20 cellular contexts compared by ENCODE assay signal in genomic region chr19:43643326-43643725, GRCh38. TPM values are rescaled to one million over a fixed set of nuclear protein-coding genes. Genes with fewer than 3 reads are reported as not detected.
A peak's percentile ranks its signal among the peaks of the same experiment; 100 is the strongest.
DNase-seq lines count a peak whose midpoint lies in the region; ATAC-seq and TF ChIP-seq lines count a peak whose summit lies in the region.
"Had no signal": no experiment of that assay in that cellular context is flagged by ENCODE, and none has a peak within 500 bp of the region (broad histone marks: within the 10 kb centered on the region; RNA-seq: fewer than 3 reads in every experiment).

No MANE protein-coding gene starts in this region.

- H3K4me3 ChIP-seq in CD8-positive, alpha-beta T cell (ENCODE audit: low read depth, low read length), result no peak overlapping the region
- no peak overlapping the region for H3K4me3 ChIP-seq in aorta (ENCODE audit: low read length in 2 of 2)
- H3K4me3 ChIP-seq: BLaER1 treated with 17β-estradiol and CSF1 and Interleukin-3, amounts not matched to agents 10 nM and 100 nM; GM23248; HAP-1 had no signal

- H3K4me1 ChIP-seq in CD8-positive, alpha-beta T cell (ENCODE audit: insufficient read depth, low read length), result peaks cover 11% of the 10 kb centered on the region
- no peaks in the 10 kb centered on the region for H3K4me1 ChIP-seq in aorta (ENCODE audit: control insufficient read depth in 1 of 2, insufficient read depth in 2 of 2, low read length in 2 of 2)

- no peak overlapping the region for H3K27ac ChIP-seq in CD8-positive, alpha-beta T cell (ENCODE audit: low read depth, low read length)
- H3K27ac ChIP-seq in aorta (ENCODE audit: low read depth in 1 of 2, low read length in 2 of 2), result no peak overlapping the region
- H3K27ac ChIP-seq: BLaER1 treated with 17β-estradiol and CSF1 and Interleukin-3, amounts not matched to agents 10 nM and 100 nM; GM23248; SK-N-MC had no signal

- CTCF ChIA-PET in CD8-positive, alpha-beta T cell (lab: Charles Lee), result no interaction called here

- peaks cover 6% of the 10 kb centered on the region for H3K36me3 Mint-ChIP-seq in CD8-positive, alpha-beta T cell

- 61 to 65% methylated on average over 3 of the region's 3 CpGs for WGBS in aorta, 2 donors

- ATAC-seq in CD8-positive, alpha-beta T cell, result no peak
- ATAC-seq in aorta (ENCODE audit: low FRiP score), result no peak

- POLR2A ChIA-PET in CD8-positive, alpha-beta T cell (lab: Charles Lee), result no interaction called here

- no peak overlapping the region for H3K27ac Mint-ChIP-seq in CD8-positive, alpha-beta T cell
- H3K27ac Mint-ChIP-seq: T-helper 2 cell treated with Interferon-gamma antibody and Interleukin-4, amounts not matched to agents 5 μg/mL and 100 μg/mL, for 36 hours had no signal

- TF ChIP-seq CTCF in CD8-positive, alpha-beta T cell (IDR thresholded peaks at IDR 0.05), result no peak

- H3K36me3 ChIP-seq in CD8-positive, alpha-beta T cell (ENCODE audit: insufficient read depth, low read length), result no peaks in the 10 kb centered on the region
- no peaks in the 10 kb centered on the region for H3K36me3 ChIP-seq in aorta (ENCODE audit: control insufficient read depth in 1 of 2, insufficient read depth in 2 of 2, low read length in 1 of 2)
- H3K36me3 ChIP-seq: HAP-1 had no signal

- peaks cover 9% of the 10 kb centered on the region for H3K27me3 ChIP-seq in CD8-positive, alpha-beta T cell (ENCODE audit: insufficient read depth, low read length)
- no peaks in the 10 kb centered on the region for H3K27me3 ChIP-seq in aorta (ENCODE audit: control insufficient read depth in 1 of 2, insufficient read depth in 2 of 2, low read length in 1 of 2)

- intact Hi-C loops in CD8-positive, alpha-beta T cell (cut with DNase I, micrococcal nuclease), result no loop called here
- intact Hi-C loops in aorta (cut with DNase I), result no loop called here

- H3K4me1 Mint-ChIP-seq in CD8-positive, alpha-beta T cell (ENCODE audit: low read depth), result peaks cover 16% of the 10 kb centered on the region

- peak; percentile 60 for DNase-seq in NCI-H748 (lab: John Stamatoyannopoulos, UW; ENCODE audit: unreplicated experiment)
- no peak for DNase-seq in NCI-H748 treated with DMSO at 0.1 percent for 48 hours (lab: John Stamatoyannopoulos, UW)
- peak; percentile 74 for DNase-seq in NCI-H69 (lab: John Stamatoyannopoulos, UW)
- DNase-seq in fibroblast of peridontal ligament (ENCODE audit: extremely low read depth), result peak; percentile 6
- DNase-seq in NCI-H82 (lab: John Stamatoyannopoulos, UW), result no peak
- no peak for DNase-seq in CD8-positive, alpha-beta T cell
- DNase-seq in aorta, result no peak
- DNase-seq: CD8-positive, alpha-beta memory T cell; GDM1; GM23248; NCI-H1436; NCI-H226; NCI-H524; SHP77 had no signal

- H3K27me3 Mint-ChIP-seq in CD8-positive, alpha-beta T cell (ENCODE audit: low read depth), result peaks cover 17% of the 10 kb centered on the region

- no peaks in the 10 kb centered on the region for H3K9me3 ChIP-seq in CD8-positive, alpha-beta T cell (ENCODE audit: low read length)
- peaks cover 2% of the 10 kb centered on the region for H3K9me3 ChIP-seq in aorta (ENCODE audit: control insufficient read depth, low read length)
- H3K9me3 ChIP-seq: HAP-1 had no signal

- H3K4me3 Mint-ChIP-seq in CD8-positive, alpha-beta T cell, result no peak overlapping the region
- H3K4me3 Mint-ChIP-seq: T-helper 2 cell treated with Interferon-gamma antibody and Interleukin-4, amounts not matched to agents 5 μg/mL and 100 μg/mL, for 36 hours had no signal

- H3K9me3 Mint-ChIP-seq in CD8-positive, alpha-beta T cell, result peaks cover 3% of the 10 kb centered on the region
- H3K9me3 Mint-ChIP-seq: T-helper 2 cell treated with Interferon-gamma antibody and Interleukin-4, amounts not matched to agents 5 μg/mL and 100 μg/mL, for 36 hours had no signal

RNA-seq across cellular contexts. Expression of gene CADM4, which starts 3.7 kb away (rescaled TPM):
- under 1 TPM in 1 of 2 experiments, not detected in 1; 0.19 TPM for total RNA-seq in CD8-positive, alpha-beta T cell
- 1 to 10 TPM; 2.9 to 6.5 TPM for total RNA-seq in aorta
- 1 to 10 TPM; 3.1 to 8.1 TPM for polyA plus RNA-seq in aorta
- total RNA-seq: OCI-LY7 had no signal
- polyA plus RNA-seq: CD8-positive, alpha-beta memory T cell had no signal

RNA-seq across cellular contexts. Expression of gene ZNF428, which starts 23.9 kb away (rescaled TPM):
- 10 to 100 TPM; 31.8 to 33.3 TPM for total RNA-seq in CD8-positive, alpha-beta T cell
- 10 to 100 TPM; 26.2 to 34.6 TPM for total RNA-seq in aorta
- 10 to 100 TPM; 37.1 to 54.2 TPM for polyA plus RNA-seq in aorta

RNA-seq across cellular contexts. Expression of gene PLAUR, which starts 26.6 kb away (rescaled TPM):
- 1 to 10 TPM; 6.9 to 7.8 TPM for total RNA-seq in CD8-positive, alpha-beta T cell
- 10 to 100 TPM; 41.0 to 51.0 TPM for total RNA-seq in aorta
- 10 to 100 TPM; 20.5 to 22.3 TPM for polyA plus RNA-seq in aorta

RNA-seq across cellular contexts. Expression of gene SRRM5, which starts 31.4 kb away (rescaled TPM):
- total RNA-seq in CD8-positive, alpha-beta T cell, result under 1 TPM; 0.16 to 0.31 TPM
- under 1 TPM; 0.51 to 0.52 TPM for total RNA-seq in aorta
- polyA plus RNA-seq in aorta, result under 1 TPM in 1 of 2 donors, not detected in 1; 0.69 TPM
- total RNA-seq: Daoy, GM23248 had no signal
- polyA plus RNA-seq: GM23248 had no signal

RNA-seq across cellular contexts. Expression of gene ZNF576, which starts 46.9 kb away (rescaled TPM):
- 1 to 10 TPM; 4.9 to 5.2 TPM for total RNA-seq in CD8-positive, alpha-beta T cell
- 10 to 100 TPM; 12.0 to 14.5 TPM for total RNA-seq in aorta
- polyA plus RNA-seq in aorta, result 10 to 100 TPM; 11.4 to 15.7 TPM

Comparison
In these comparisons a context has a peak if more than half of its experiments do, and no peak if none do; other contexts are left out.
1. DNase-seq: peak in NCI-H748 (single experiment), NCI-H69 (single experiment) and fibroblast of peridontal ligament (single experiment); none in NCI-H748 treated with DMSO at 0.1 percent for 48 hours (single experiment), NCI-H82 (single experiment), CD8-positive, alpha-beta T cell (0 of 7) and aorta (0 of 2).
2. RNA of gene PLAUR, which starts 26.6 kb away (total RNA-seq): 41.0 to 51.0 TPM in aorta; 6.9 to 7.8 TPM in CD8-positive, alpha-beta T cell; every median in the first group is over 4 times any median in the second.